ENCODE assay signal across 8 cellular contexts in genomic region chr1:234230414-234230862, GRCh38.
DNase-seq lines count a peak whose midpoint lies in the region; ATAC-seq and TF ChIP-seq lines count a peak whose summit lies in the region.

No MANE protein-coding gene starts in this region.

- peak overlapping the region in 5 of 7 donors; percentile 41 to 77 (median 60) for H3K4me3 Mint-ChIP-seq in CD8-positive, alpha-beta memory T cell

- peaks cover 21 to 39% of the 10 kb centered on the region in 2 donors for H3K27me3 Mint-ChIP-seq in CD8-positive, alpha-beta memory T cell

- in situ Hi-C loops in KBM-7 (cut with MboI; ENCODE audit: low pct_unique_long_range_greater_than_20kb, low sequenced_read_pairs), result no loop called here

- intact Hi-C loops in colonic mucosa (cut with DNase I), result no loop called here

- TF ChIP-seq CTCF in colonic mucosa (IDR thresholded peaks at IDR 0.05), result no peak

- H3K9me3 ChIP-seq in CD8-positive, alpha-beta memory T cell (ENCODE audit: low read length), result no peaks in the 10 kb centered on the region
- H3K9me3 ChIP-seq in colonic mucosa, result no peaks in the 10 kb centered on the region

- POLR2A ChIA-PET in CD8-positive, alpha-beta memory T cell (lab: Charles Lee), result interaction anchor here (0.6 to 0.8 kb wide), 2 partner anchors 15 to 22 kb away, joined by 3 read pairs; no protein-coding TSS in a partner anchor

- H3K36me3 ChIP-seq in CD8-positive, alpha-beta memory T cell (ENCODE audit: insufficient read depth, low read length), result no peaks in the 10 kb centered on the region
- H3K36me3 ChIP-seq in colonic mucosa, result no peaks in the 10 kb centered on the region

- peaks cover 14 to 15% (median 14%) of the 10 kb centered on the region in 3 donors for H3K4me1 Mint-ChIP-seq in CD8-positive, alpha-beta memory T cell

- peak overlapping the region in 3 of 8 donors; percentile 19 to 70 (median 37) for H3K27ac Mint-ChIP-seq in CD8-positive, alpha-beta memory T cell
- no peak overlapping the region for H3K27ac Mint-ChIP-seq in activated naive CD4-positive, alpha-beta T cell treated with anti-CD3 and anti-CD28 coated beads, Interleukin-2, amount 50 U/mL, for 72 hours

- H3K27ac ChIP-seq in CD8-positive, alpha-beta memory T cell (ENCODE audit: low read depth, low read length), result no peak overlapping the region
- H3K27ac ChIP-seq in colonic mucosa, result no peak overlapping the region

- peak; percentile 70 for ATAC-seq in GM19452 (IDR thresholded peaks at IDR 0.05; ENCODE audit: unreplicated experiment)
- ATAC-seq in activated naive CD4-positive, alpha-beta T cell treated with anti-CD3 and anti-CD28 coated beads, Interleukin-2, amount 50 U/mL, for 72 hours, result peak; percentile 47 to 87
- no peak for ATAC-seq in HG02763 (IDR thresholded peaks at IDR 0.05; ENCODE audit: unreplicated experiment)

- no peaks in the 10 kb centered on the region for H3K9me3 Mint-ChIP-seq in CD8-positive, alpha-beta memory T cell
- no peaks in the 10 kb centered on the region for H3K9me3 Mint-ChIP-seq in activated naive CD4-positive, alpha-beta T cell treated with anti-CD3 and anti-CD28 coated beads, Interleukin-2, amount 50 U/mL, for 72 hours

- H3K36me3 Mint-ChIP-seq in CD8-positive, alpha-beta memory T cell, result no peaks in the 10 kb centered on the region
- no peaks in the 10 kb centered on the region for H3K36me3 Mint-ChIP-seq in activated naive CD4-positive, alpha-beta T cell treated with anti-CD3 and anti-CD28 coated beads, Interleukin-2, amount 50 U/mL, for 72 hours

- CTCF ChIA-PET in CD8-positive, alpha-beta memory T cell (lab: Charles Lee), result interaction anchor here (1.0 to 1.3 kb wide), 2 partner anchors 17 to 79 kb away, joined by 3 to 4 read pairs; no protein-coding TSS in a partner anchor

- H3K4me1 ChIP-seq in CD8-positive, alpha-beta memory T cell (ENCODE audit: insufficient read depth, low read length), result peaks cover 10% of the 10 kb centered on the region
- no peaks in the 10 kb centered on the region for H3K4me1 ChIP-seq in colonic mucosa

- peak in 1 of 5 donors; percentile 22 for DNase-seq in CD8-positive, alpha-beta memory T cell
- DNase-seq in KBM-7, result peak; percentile 54
- no peak for DNase-seq in activated naive CD4-positive, alpha-beta T cell treated with anti-CD3 and anti-CD28 coated beads, Interleukin-2, amount 50 U/mL, for 72 hours (ENCODE audit: low spot score in 2 of 2)
- no peak for DNase-seq in colonic mucosa
- no peak for DNase-seq in activated CD4-positive, CD25-positive, alpha-beta regulatory T cell (lab: John Stamatoyannopoulos, UW)
- DNase-seq in NCI-H2227 treated with DMSO at 0.1 percent for 48 hours (lab: John Stamatoyannopoulos, UW), result no peak

- H3K4me3 ChIP-seq in CD8-positive, alpha-beta memory T cell (ENCODE audit: low read length), result no peak overlapping the region
- no peak overlapping the region for H3K4me3 ChIP-seq in colonic mucosa

- no peak overlapping the region for H3K9ac ChIP-seq in colonic mucosa (ENCODE audit: low read depth in 2 of 2, low read length in 2 of 2)

- H3K27me3 ChIP-seq in CD8-positive, alpha-beta memory T cell (ENCODE audit: insufficient read depth, low read length, poor library complexity, severe bottlenecking), result no peaks in the 10 kb centered on the region
- no peaks in the 10 kb centered on the region for H3K27me3 ChIP-seq in colonic mucosa
